9 cellular contexts compared by ENCODE assay signal in the genomic region with DNA sequence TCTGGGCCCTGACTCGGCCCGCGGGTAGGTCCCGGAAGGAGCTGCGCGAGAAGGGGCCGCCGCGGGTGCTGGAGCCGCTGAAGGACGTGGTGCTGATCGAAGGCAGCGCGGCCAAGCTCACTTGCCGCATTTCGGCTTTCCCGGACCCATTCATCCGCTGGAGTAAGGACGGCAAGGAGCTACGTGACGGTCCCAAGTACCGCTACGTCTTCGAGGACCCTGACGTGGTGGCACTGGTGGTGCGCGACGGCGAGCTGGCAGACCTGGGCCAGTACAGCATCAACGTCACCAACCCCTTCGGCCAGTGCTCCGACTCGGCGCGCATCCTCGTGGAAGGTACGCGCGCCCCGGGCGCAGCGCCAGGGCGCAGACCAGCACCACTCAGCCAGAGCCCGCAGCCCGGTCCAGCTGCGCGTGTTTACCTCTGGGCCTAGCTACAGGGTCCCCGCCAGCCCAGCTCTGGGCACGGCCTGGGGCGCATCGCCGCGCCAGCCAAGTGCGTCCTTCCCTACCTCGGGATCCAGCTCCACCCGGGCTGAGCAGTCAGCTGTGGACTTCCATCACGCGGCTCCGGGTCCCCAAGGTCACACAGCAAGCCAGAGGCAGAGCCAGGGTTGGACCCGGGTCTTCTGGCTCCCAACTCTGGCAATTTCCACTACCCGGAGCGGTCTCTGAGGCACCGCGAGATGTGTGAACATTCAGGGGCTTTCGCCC. TPM values are rescaled to one million over a fixed set of nuclear protein-coding genes. Genes with fewer than 3 reads are reported as not detected.
DNase-seq lines count a peak whose midpoint lies in the region; ATAC-seq and TF ChIP-seq lines count a peak whose summit lies in the region.
"Had no signal": no experiment of that assay in that cellular context is flagged by ENCODE, and none has a peak within 500 bp of the region (broad histone marks: within the 10 kb centered on the region; RNA-seq: fewer than 3 reads in every experiment).

No MANE protein-coding gene starts in this region.

- peak overlapping the region; percentile 93 to 96 for H3K9ac ChIP-seq in stomach smooth muscle (ENCODE audit: low read length in 2 of 2)

- H3K4me3 ChIP-seq in astrocyte of the spinal cord (ENCODE audit: low read depth, low read length): peak overlapping the region; percentile 88
- peak overlapping the region; percentile 74 to 79 for H3K4me3 ChIP-seq in left lung
- peak overlapping the region; percentile 42 to 86 for H3K4me3 ChIP-seq in stomach smooth muscle (ENCODE audit: low read length in 2 of 2)
- no peak overlapping the region for H3K4me3 ChIP-seq in OCI-LY7 (ENCODE audit: low read depth, low read length, poor library complexity, severe bottlenecking)

- BruUV-seq in OCI-LY7 (replicated peaks; lab: Mats Ljungman, UMichigan): no TSS peak

- no peaks in the 10 kb centered on the region for H3K9me3 Mint-ChIP-seq in activated CD4-positive, alpha-beta T cell treated with anti-CD3 and anti-CD28 coated beads, Interleukin-2, amount 10 ng/mL, durations not matched to agents 24 days and 14 days

- no peaks in the 10 kb centered on the region for H4K20me1 ChIP-seq in OCI-LY7 (ENCODE audit: insufficient read depth, low read length)

- H3K27me3 Mint-ChIP-seq in activated CD4-positive, alpha-beta T cell treated with anti-CD3 and anti-CD28 coated beads, Interleukin-2, amount 10 ng/mL, durations not matched to agents 24 days and 14 days: peaks cover 43% of the 10 kb centered on the region

- H3K27me3 ChIP-seq in left lung (peaks cover 23 to 59% of the 10 kb centered on the region in 2 donors), stomach smooth muscle (ENCODE audit: control insufficient read depth in 1 of 2, insufficient read depth in 2 of 2, low read length in 2 of 2) (peaks cover 0 to 2% of the 10 kb centered on the region in 2 donors)
- H3K27me3 ChIP-seq: BE2C had no signal

- H3K4me2 ChIP-seq in OCI-LY7 (ENCODE audit: low read length): no peak overlapping the region

- TF ChIP-seq CTCF in astrocyte of the spinal cord (IDR thresholded peaks at IDR 0.05; ENCODE audit: low read depth, low read length) (no peak), left lung (IDR thresholded peaks at IDR 0.05) (no peak), OCI-LY7 (conservative IDR thresholded peaks at IDR 0.05; ENCODE audit: low read length) (no peak)

- peaks cover 0 to 9% of the 10 kb centered on the region in 2 donors for H3K36me3 ChIP-seq in left lung
- H3K36me3 ChIP-seq in stomach smooth muscle (ENCODE audit: control insufficient read depth in 2 of 2, insufficient read depth in 2 of 2, low read length in 2 of 2): peaks cover 0 to 5% of the 10 kb centered on the region in 2 donors
- H3K36me3 ChIP-seq in OCI-LY7 (ENCODE audit: insufficient read depth, low read length): no peaks in the 10 kb centered on the region
- H3K36me3 ChIP-seq: BE2C had no signal

- DNase-seq in activated CD4-positive, alpha-beta T cell treated with anti-CD3 and anti-CD28 coated beads, Interleukin-2, amount 10 ng/mL, durations not matched to agents 24 days and 14 days: peak; percentile 68
- DNase-seq in activated CD4-positive, alpha-beta T cell treated with anti-CD3 and anti-CD28 coated beads for 4 hours: no peak
- DNase-seq in astrocyte of the spinal cord (ENCODE audit: low read depth, low spot score) (peak; percentile 13), left lung (no peak), occipital lobe (lab: John Stamatoyannopoulos, UW) (no peak), OCI-LY7 (ENCODE audit: low spot score) (no peak)

- POLR2A ChIA-PET in OCI-LY7 (lab: Charles Lee): no interaction called here

- CTCF ChIA-PET in OCI-LY7 (lab: Charles Lee; ENCODE audit: unreplicated experiment): interaction anchor here (0.5 to 1.1 kb wide), 2 partner anchors 19 to 33 kb away, joined by 3 read pairs; no protein-coding TSS in a partner anchor

- peaks cover 26% of the 10 kb centered on the region for H3K4me1 Mint-ChIP-seq in activated CD4-positive, alpha-beta T cell treated with anti-CD3 and anti-CD28 coated beads, Interleukin-2, amount 10 ng/mL, durations not matched to agents 24 days and 14 days

- no peak overlapping the region for H2AFZ ChIP-seq in OCI-LY7 (ENCODE audit: low read length)

- ATAC-seq in left lung (no peak), GM21576 (IDR thresholded peaks at IDR 0.05; ENCODE audit: unreplicated experiment) (no peak)

- H3K79me2 ChIP-seq in OCI-LY7 (ENCODE audit: insufficient read depth, low read depth, low read length): no peaks in the 10 kb centered on the region

- H3K9me3 ChIP-seq in left lung (no peaks in the 10 kb centered on the region), stomach smooth muscle (ENCODE audit: control insufficient read depth in 2 of 2, low read length in 2 of 2) (no peaks in the 10 kb centered on the region), OCI-LY7 (ENCODE audit: low read length) (no peaks in the 10 kb centered on the region)
- H3K9me3 ChIP-seq: BE2C had no signal

- intact Hi-C loops in activated CD4-positive, alpha-beta T cell treated with anti-CD3 and anti-CD28 coated beads, Interleukin-2, amount 10 ng/mL, durations not matched to agents 24 days and 14 days (cut with micrococcal nuclease): loop anchor here (5.0 to 10.0 kb wide), 2 partner anchors 512 to 600 kb away; partner anchors contain the start of gene FEV
- intact Hi-C loops in left lung (cut with DNase I): no loop called here
- intact Hi-C loops in OCI-LY7 (cut with micrococcal nuclease; ENCODE audit: unreplicated experiment): no loop called here

- H3K36me3 Mint-ChIP-seq in activated CD4-positive, alpha-beta T cell treated with anti-CD3 and anti-CD28 coated beads, Interleukin-2, amount 10 ng/mL, durations not matched to agents 24 days and 14 days (ENCODE audit: low read depth): peaks cover 3% of the 10 kb centered on the region

- no peaks in the 10 kb centered on the region for H3K9me2 ChIP-seq in OCI-LY7 (ENCODE audit: insufficient read depth, low read length)

- H3K4me1 ChIP-seq in left lung: peaks cover 11 to 30% of the 10 kb centered on the region in 2 donors
- H3K4me1 ChIP-seq in stomach smooth muscle (ENCODE audit: control insufficient read depth, insufficient read depth, low read length): peaks cover 50% of the 10 kb centered on the region
- peaks cover 23% of the 10 kb centered on the region for H3K4me1 ChIP-seq in OCI-LY7 (ENCODE audit: insufficient read depth, low read length, poor library complexity, severe bottlenecking)

- in situ Hi-C loops in astrocyte of the spinal cord (cut with HindIII; ENCODE audit: low sequenced_read_pairs): no loop called here

- peak overlapping the region; percentile 97 for H3K4me3 Mint-ChIP-seq in activated CD4-positive, alpha-beta T cell treated with anti-CD3 and anti-CD28 coated beads, Interleukin-2, amount 10 ng/mL, durations not matched to agents 24 days and 14 days

- H3K27ac ChIP-seq in left lung (no peak overlapping the region), stomach smooth muscle (ENCODE audit: low read length) (peak overlapping the region; percentile 98), OCI-LY7 (ENCODE audit: low read depth, low read length, poor library complexity, severe bottlenecking) (no peak overlapping the region)

- no peak overlapping the region for H3K27ac Mint-ChIP-seq in activated CD4-positive, alpha-beta T cell treated with anti-CD3 and anti-CD28 coated beads, Interleukin-2, amount 10 ng/mL, durations not matched to agents 24 days and 14 days

RNA-seq across cellular contexts. Expression of gene GMPPA, which starts 1.8 kb away (rescaled TPM):
- total RNA-seq in activated CD4-positive, alpha-beta T cell treated with anti-CD3 and anti-CD28 coated beads, Interleukin-2, amount 10 ng/mL, durations not matched to agents 24 days and 14 days: 45.5 and 46.0 TPM in 2 replicates
- total RNA-seq in left lung: 10 to 100 TPM; 43.7 to 50.1 TPM
- 7.5 TPM for total RNA-seq in occipital lobe
- total RNA-seq in OCI-LY7 (2014; rRNA removed; shearing (Covaris generic)): 22.3 and 28.4 TPM in 2 replicates
- 42.9 and 46.4 TPM in 2 replicates for total RNA-seq in OCI-LY7 (2022)

RNA-seq across cellular contexts. Expression of gene ASIC4, which starts 17.3 kb away (rescaled TPM):
- total RNA-seq in activated CD4-positive, alpha-beta T cell treated with anti-CD3 and anti-CD28 coated beads, Interleukin-2, amount 10 ng/mL, durations not matched to agents 24 days and 14 days: not detected in 2 replicates
- total RNA-seq in left lung: not detected
- total RNA-seq in occipital lobe: 8.3 TPM
- total RNA-seq in OCI-LY7 (2014; rRNA removed; shearing (Covaris generic)): 0.39 and 0.73 TPM in 2 replicates
- total RNA-seq in OCI-LY7 (2022): 0.74 and 0.96 TPM in 2 replicates

RNA-seq across cellular contexts. Expression of gene CHPF, which starts 46.7 kb away (rescaled TPM):
- 37.8 and 38.3 TPM in 2 replicates for total RNA-seq in activated CD4-positive, alpha-beta T cell treated with anti-CD3 and anti-CD28 coated beads, Interleukin-2, amount 10 ng/mL, durations not matched to agents 24 days and 14 days
- total RNA-seq in left lung (100 to 1,000 TPM in 1 of 2 donors, 10 to 100 TPM in 1; 61.6 to 114 TPM), occipital lobe (25.9 TPM), OCI-LY7 (2022) (30.5 and 33.0 TPM in 2 replicates)
- 14.5 and 24.1 TPM in 2 replicates for total RNA-seq in OCI-LY7 (2014; rRNA removed; shearing (Covaris generic))

RNA-seq across cellular contexts. Expression of gene TMEM198, which starts 46.9 kb away (rescaled TPM):
- total RNA-seq in activated CD4-positive, alpha-beta T cell treated with anti-CD3 and anti-CD28 coated beads, Interleukin-2, amount 10 ng/mL, durations not matched to agents 24 days and 14 days: 3.1 and 3.4 TPM in 2 replicates
- total RNA-seq in left lung (1 to 10 TPM; 2.9 to 3.5 TPM), occipital lobe (14.0 TPM), OCI-LY7 (2022) (6.1 and 6.6 TPM in 2 replicates)
- 1.4 and 2.5 TPM in 2 replicates for total RNA-seq in OCI-LY7 (2014; rRNA removed; shearing (Covaris generic))

Comparison
In these comparisons a context has a peak if more than half of its experiments do, and no peak if none do; other contexts are left out.
1. DNase-seq: peak in activated CD4-positive, alpha-beta T cell treated with anti-CD3 and anti-CD28 coated beads, Interleukin-2, amount 10 ng/mL, durations not matched to agents 24 days and 14 days (single experiment) and astrocyte of the spinal cord (single experiment); none in activated CD4-positive, alpha-beta T cell treated with anti-CD3 and anti-CD28 coated beads for 4 hours (0 of 2), left lung (0 of 2), occipital lobe (single experiment) and OCI-LY7 (single experiment).